17 cellular contexts compared by ENCODE assay signal in the genomic region with DNA sequence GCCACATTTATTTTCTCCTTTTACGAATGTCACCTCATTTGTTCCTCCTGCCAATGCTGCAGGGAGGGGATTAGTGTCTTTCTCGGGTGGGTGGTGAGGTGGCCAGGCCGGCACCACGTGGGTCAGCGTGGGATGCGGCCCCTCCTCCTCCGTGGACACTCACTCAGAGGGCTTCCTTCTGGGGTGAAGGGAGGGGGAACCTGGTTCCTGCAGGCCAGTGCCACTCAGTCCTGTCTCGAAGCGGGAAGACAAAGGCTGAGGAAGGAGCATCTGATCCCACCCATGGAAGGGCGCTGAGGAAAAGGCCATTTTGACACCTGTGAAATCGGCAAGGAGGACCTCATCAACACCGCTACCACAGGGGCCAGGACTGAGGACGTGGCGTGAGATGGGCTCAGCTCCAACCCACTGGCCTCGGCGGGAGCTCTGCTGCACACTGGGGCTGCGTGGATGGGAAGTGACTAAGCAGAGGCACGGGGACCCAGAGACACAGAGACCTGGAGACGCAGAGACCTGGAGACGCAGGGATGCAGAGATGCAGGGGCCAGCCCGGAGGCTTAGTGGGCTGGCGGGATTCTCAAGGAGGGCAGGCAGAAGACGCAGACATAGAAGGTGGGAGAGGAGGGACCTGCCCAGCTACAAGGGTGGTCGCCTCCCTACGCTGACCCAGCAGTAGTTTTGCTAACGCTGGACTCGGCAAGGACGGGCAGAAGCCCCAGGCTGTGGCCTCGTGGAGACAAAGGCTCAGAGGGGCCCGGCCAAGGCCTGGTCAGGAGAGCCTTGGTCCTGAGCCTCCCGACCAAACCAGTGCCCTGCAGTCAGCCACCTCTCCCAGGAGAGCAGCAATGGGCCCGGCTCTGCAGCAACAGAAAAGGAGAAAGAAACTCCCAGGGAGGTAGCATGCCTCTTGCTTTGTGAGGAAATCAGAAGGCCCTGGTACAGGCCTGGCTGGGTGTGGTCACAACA.
DNase-seq lines count a peak whose midpoint lies in the region; ATAC-seq and TF ChIP-seq lines count a peak whose summit lies in the region.
"Had no signal": no experiment of that assay in that cellular context is flagged by ENCODE, and none has a peak within 500 bp of the region (broad histone marks: within the 10 kb centered on the region; RNA-seq: fewer than 3 reads in every experiment).

No MANE protein-coding gene starts in this region.

- no peak overlapping the region for H3K27ac Mint-ChIP-seq in progenitor cell of endocrine pancreas
- H3K27ac Mint-ChIP-seq: activated CD4-positive, alpha-beta T cell treated with anti-CD3 and anti-CD28 coated beads for 36 hours had no signal

- H3K27me3 Mint-ChIP-seq in progenitor cell of endocrine pancreas: peaks cover 17% of the 10 kb centered on the region

- H3K27ac ChIP-seq in hepatocyte: no peak overlapping the region
- H3K27ac ChIP-seq: foreskin keratinocyte, thoracic aorta had no signal

- WGBS in hepatocyte (ENCODE audit: low lambda C conversion rate, missing lambda C conversion rate): 83% methylated on average over 30 of the region's 32 CpGs

- H3K4me3 Mint-ChIP-seq in progenitor cell of endocrine pancreas (ENCODE audit: low read depth): no peak overlapping the region
- H3K4me3 Mint-ChIP-seq: activated CD4-positive, alpha-beta T cell treated with anti-CD3 and anti-CD28 coated beads for 36 hours; activated T-cell treated with anti-CD3 and anti-CD28 coated beads, Interleukin-2, amount 50 U/mL, for 4 hours had no signal

- H3K36me3 ChIP-seq in hepatocyte (replicated peaks; ENCODE audit: insufficient read depth, low read depth): no peaks in the 10 kb centered on the region
- H3K36me3 ChIP-seq: BE2C, thoracic aorta had no signal

- DNase-seq in GM13977 (ENCODE audit: low spot score) (peak; percentile 11), RPMI8226 (peak; percentile 33), hepatocyte (ENCODE audit: low spot score) (peak; percentile 3), progenitor cell of endocrine pancreas (ENCODE audit: low spot score, unreplicated experiment) (peak; percentile 3), kidney glomerular epithelial cell (lab: John Stamatoyannopoulos, UW) (no peak)
- DNase-seq: activated CD4-positive, alpha-beta T cell treated with anti-CD3 and anti-CD28 coated beads for 36 hours; activated T-cell treated with anti-CD3 and anti-CD28 coated beads, Interleukin-2, amount 50 U/mL, for 4 hours; BE2C; foreskin keratinocyte; HCEC 1CT; mesenchymal stem cell; NCI-H2029; NCI-H510A treated with DMSO at 0.1 percent for 48 hours; stimulated activated CD4-positive, alpha-beta T cell treated with anti-CD3 and anti-CD28 coated beads, Interleukin-4, amount 100 ng/mL, for 4 hours had no signal

- no peak overlapping the region for H3K4me2 ChIP-seq in hepatocyte

- no peaks in the 10 kb centered on the region for H3K4me1 ChIP-seq in hepatocyte (ENCODE audit: insufficient read depth)
- H3K4me1 ChIP-seq: BE2C, foreskin keratinocyte had no signal

- TF ChIP-seq CTCF in GM13977 (IDR thresholded peaks at IDR 0.05; ENCODE audit: extremely low read depth, insufficient read depth, missing control alignments) (no peak), hepatocyte (IDR thresholded peaks at IDR 0.05; ENCODE audit: poor library complexity) (no peak), progenitor cell of endocrine pancreas (IDR thresholded peaks at IDR 0.05; ENCODE audit: unreplicated experiment) (no peak)

- H3K9me2 ChIP-seq in hepatocyte (replicated peaks; ENCODE audit: insufficient read depth): no peaks in the 10 kb centered on the region

- in situ Hi-C loops in GM13977 (cut with MboI; ENCODE audit: low pct_unique_long_range_greater_than_20kb, low sequenced_read_pairs, unreplicated experiment): no loop called here

- H3K27me3 ChIP-seq in hepatocyte: no peaks in the 10 kb centered on the region
- H3K27me3 ChIP-seq: BE2C, foreskin keratinocyte had no signal

- no peaks in the 10 kb centered on the region for H3K9me3 ChIP-seq in hepatocyte (ENCODE audit: low read depth)
- H3K9me3 ChIP-seq: BE2C, thoracic aorta had no signal

- no peak overlapping the region for H2AFZ ChIP-seq in hepatocyte

- no peaks in the 10 kb centered on the region for H3K36me3 Mint-ChIP-seq in progenitor cell of endocrine pancreas (ENCODE audit: insufficient read depth)

- no peaks in the 10 kb centered on the region for H4K20me1 ChIP-seq in hepatocyte (ENCODE audit: insufficient read depth, poor library complexity, severe bottlenecking)

- H3K4me1 Mint-ChIP-seq in progenitor cell of endocrine pancreas (ENCODE audit: low read depth): no peaks in the 10 kb centered on the region
- H3K4me1 Mint-ChIP-seq: activated CD4-positive, alpha-beta T cell treated with anti-CD3 and anti-CD28 coated beads for 36 hours had no signal

- H3K4me3 ChIP-seq in hepatocyte: no peak overlapping the region
- H3K4me3 ChIP-seq: thoracic aorta had no signal

- H3K79me2 ChIP-seq in hepatocyte: no peaks in the 10 kb centered on the region

- no peaks in the 10 kb centered on the region for H3K9me3 Mint-ChIP-seq in progenitor cell of endocrine pancreas (ENCODE audit: low read depth)
- H3K9me3 Mint-ChIP-seq: activated T-cell treated with anti-CD3 and anti-CD28 coated beads, Interleukin-2, amount 50 U/mL, for 4 hours had no signal

- no peak for ATAC-seq in GM21825 (IDR thresholded peaks at IDR 0.05; ENCODE audit: unreplicated experiment)
- no peak for ATAC-seq in GM19467 (IDR thresholded peaks at IDR 0.05; ENCODE audit: unreplicated experiment)
- ATAC-seq: activated CD4-positive, alpha-beta T cell treated with anti-CD3 and anti-CD28 coated beads for 36 hours; activated T-cell treated with anti-CD3 and anti-CD28 coated beads, Interleukin-2, amount 50 U/mL, for 4 hours; foreskin keratinocyte had no signal
